Comparison of ENCODE assay signal across 9 cellular contexts in the genomic region with DNA sequence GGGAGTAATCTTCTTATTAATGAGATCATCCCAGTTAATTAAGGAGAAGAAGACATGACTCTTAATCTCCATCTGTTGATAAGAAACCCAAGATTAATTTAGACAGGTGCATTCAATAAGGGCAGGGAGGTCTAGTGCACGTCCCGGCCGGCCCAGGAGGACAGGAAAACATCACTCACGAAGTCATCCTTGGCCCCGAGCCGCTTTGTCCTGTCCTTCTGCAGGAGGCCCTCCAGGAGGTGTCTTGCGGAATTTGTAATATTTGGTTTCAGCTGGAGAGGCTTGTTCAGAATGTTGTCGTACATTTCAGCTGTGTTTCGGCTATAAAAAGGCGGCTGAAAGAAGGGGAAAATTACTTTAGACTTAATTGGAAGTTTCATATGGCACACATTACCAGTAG.
DNase-seq lines count a peak whose midpoint lies in the region; ATAC-seq and TF ChIP-seq lines count a peak whose summit lies in the region.
"Had no signal": no experiment of that assay in that cellular context is flagged by ENCODE, and none has a peak within 500 bp of the region (broad histone marks: within the 10 kb centered on the region; RNA-seq: fewer than 3 reads in every experiment).

No MANE protein-coding gene starts in this region.

- DNase-seq in EL (peak; percentile 45), fibroblast of villous mesenchyme (ENCODE audit: low read depth) (peak; percentile 45), skeletal muscle cell (ENCODE audit: low read depth) (no peak), NCI-H146 treated with DMSO at 0.1 percent for 48 hours (lab: John Stamatoyannopoulos, UW; ENCODE audit: unreplicated experiment) (no peak), iPS-NIHi11 (ENCODE audit: low spot score) (no peak), GOT3 (lab: John Stamatoyannopoulos, UW) (no peak)
- DNase-seq: effector CD8-positive, alpha-beta T cell had no signal

- TF ChIP-seq CTCF in WI38 (IDR thresholded peaks at IDR 0.05; ENCODE audit: low read depth, low read length) = no peak
- TF ChIP-seq CTCF in fibroblast of villous mesenchyme (IDR thresholded peaks at IDR 0.05; ENCODE audit: insufficient read depth, low read depth, low read length) = no peak

- no peak for ATAC-seq in HG02759 (IDR thresholded peaks at IDR 0.05; ENCODE audit: unreplicated experiment)

- H3K4me3 ChIP-seq in WI38 (ENCODE audit: low read depth, low read length) (peak overlapping the region; percentile 13; the same call in 1 of the 2 replicates), fibroblast of villous mesenchyme (ENCODE audit: low read depth, low read length) (peak overlapping the region; percentile 98), skeletal muscle cell (ENCODE audit: low read depth, low read length) (peak overlapping the region; percentile 76)

Comparison
In these comparisons a context has a peak if more than half of its experiments do, and no peak if none do; other contexts are left out.
1. DNase-seq: peak in EL (single experiment) and fibroblast of villous mesenchyme (single experiment); none in skeletal muscle cell (single experiment), NCI-H146 treated with DMSO at 0.1 percent for 48 hours (single experiment), iPS-NIHi11 (single experiment) and GOT3 (single experiment).
2. H3K4me3 ChIP-seq: peak in every context shown above with its lines; median percentile 98 in fibroblast of villous mesenchyme; 76 in skeletal muscle cell; 13 in WI38.